ENCODE assay signal across 20 cellular contexts in the genomic region with DNA sequence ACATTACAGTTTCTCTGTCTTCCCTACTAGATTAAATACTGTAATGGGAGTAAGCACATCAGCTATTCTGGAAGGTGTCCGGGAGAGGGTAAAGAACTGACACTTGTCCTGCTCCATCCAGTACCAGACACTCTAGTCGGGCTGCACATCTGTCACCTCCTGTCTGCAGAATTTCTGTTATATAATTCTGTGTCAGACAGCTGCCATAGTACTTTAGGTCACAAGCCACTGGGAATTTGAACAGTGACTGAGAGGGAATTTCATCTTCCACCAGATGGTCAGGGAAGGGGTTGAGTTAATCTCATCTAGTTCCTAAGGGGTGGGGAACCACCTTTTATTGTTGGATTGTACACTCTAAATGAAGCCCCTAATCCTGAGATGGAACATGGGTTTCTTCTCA.
"Had no signal": no experiment of that assay in that cellular context is flagged by ENCODE, and none has a peak within 500 bp of the region (broad histone marks: within the 10 kb centered on the region; RNA-seq: fewer than 3 reads in every experiment).

No MANE protein-coding gene starts in this region.

- H3K4me3 ChIP-seq: SJSA1, SK-N-MC had no signal

- ATAC-seq: T-cell had no signal

- H3K27me3 ChIP-seq: SJSA1 had no signal

- DNase-seq: KBM-7, MV-4-11, NCI-H1048, NCI-H1105, NCI-H1417, NCI-H1436 treated with DMSO at 0.1 percent for 48 hours, NCI-H1694, NCI-H187 treated with DMSO at 0.1 percent for 48 hours, NCI-H2081, NCI-H2107, NCI-H2227 treated with DMSO at 0.1 percent for 48 hours, NCI-H526, Right ventricle myocardium superior, RPMI8226, SIG-M5, SW 1271, T-cell had no signal

- H3K36me3 ChIP-seq: SJSA1 had no signal

- FAIRE-seq: RCC 7860 had no signal
